Comparison of ENCODE assay signal across 11 cellular contexts in genomic region chr15:59315914-59316428, GRCh38. TPM values are rescaled to one million over a fixed set of nuclear protein-coding genes. Genes with fewer than 3 reads are reported as not detected.
DNase-seq lines count a peak whose midpoint lies in the region; ATAC-seq lines count a peak whose summit lies in the region.
"Had no signal": no experiment of that assay in that cellular context is flagged by ENCODE, and none has a peak within 500 bp of the region (broad histone marks: within the 10 kb centered on the region; RNA-seq: fewer than 3 reads in every experiment).

No MANE protein-coding gene starts in this region.

- no peak overlapping the region for H3K27ac Mint-ChIP-seq in activated CD4-positive, alpha-beta memory T cell treated with anti-CD3 and anti-CD28 coated beads, Interleukin-2, amount 10 ng/mL, durations not matched to agents 7 days and 5 days
- H3K27ac Mint-ChIP-seq: stimulated activated naive CD8-positive, alpha-beta T cell treated with anti-CD3 and anti-CD28 coated beads, Interleukin-15, Interleukin-2, amounts not matched to agents 100 ng/mL and 50 ng/mL, for 24 hours had no signal

- DNase-seq in DMS79 treated with DMSO at 0.1 percent for 48 hours (lab: John Stamatoyannopoulos, UW) (peak; percentile 82), M059J (ENCODE audit: low read depth) (peak; percentile 96), astrocyte of the hippocampus (ENCODE audit: low read depth, low spot score) (peak; percentile 97), myocyte (ENCODE audit: low read depth) (peak; percentile 94)
- DNase-seq in stimulated activated CD4-positive, alpha-beta T cell treated with anti-CD3 and anti-CD28 coated beads, Interleukin-2, amount 100 ng/mL, for 48 hours, result no peak
- DNase-seq in activated CD4-positive, alpha-beta memory T cell treated with anti-CD3 and anti-CD28 coated beads, Interleukin-2, amount 10 ng/mL, durations not matched to agents 7 days and 5 days, result no peak
- DNase-seq: activated CD4-positive, alpha-beta T cell treated with anti-CD3 and anti-CD28 coated beads, Interleukin-2, amount 50 U/mL, for 4 hours; amniotic stem cell had no signal

- CTCF ChIA-PET in activated CD4-positive, alpha-beta memory T cell treated with anti-CD3 and anti-CD28 coated beads, Interleukin-2, amount 10 ng/mL, durations not matched to agents 7 days and 5 days (lab: Charles Lee), result interaction anchor here (0.8 to 1.6 kb wide), 2 partner anchors 15 to 68 kb away, joined by 3 read pairs; no protein-coding TSS in a partner anchor

- POLR2A ChIA-PET in activated CD4-positive, alpha-beta memory T cell treated with anti-CD3 and anti-CD28 coated beads, Interleukin-2, amount 10 ng/mL, durations not matched to agents 7 days and 5 days (lab: Charles Lee), result interaction anchor here (1.0 to 1.8 kb wide), 4 partner anchors 13 to 60 kb away, joined by 3 to 4 read pairs (median 4); no protein-coding TSS in a partner anchor

- peaks cover 43% of the 10 kb centered on the region for H3K27me3 Mint-ChIP-seq in activated CD4-positive, alpha-beta memory T cell treated with anti-CD3 and anti-CD28 coated beads, Interleukin-2, amount 10 ng/mL, durations not matched to agents 7 days and 5 days
- H3K27me3 Mint-ChIP-seq: stimulated activated naive CD8-positive, alpha-beta T cell treated with anti-CD3 and anti-CD28 coated beads, Interleukin-15, Interleukin-2, amounts not matched to agents 100 ng/mL and 50 ng/mL, for 24 hours had no signal

- H3K9me3 Mint-ChIP-seq in activated CD4-positive, alpha-beta memory T cell treated with anti-CD3 and anti-CD28 coated beads, Interleukin-2, amount 10 ng/mL, durations not matched to agents 7 days and 5 days, result peaks cover 4% of the 10 kb centered on the region

- H3K36me3 Mint-ChIP-seq in activated CD4-positive, alpha-beta memory T cell treated with anti-CD3 and anti-CD28 coated beads, Interleukin-2, amount 10 ng/mL, durations not matched to agents 7 days and 5 days (ENCODE audit: low read depth), result peaks cover 13% of the 10 kb centered on the region

- H3K4me3 Mint-ChIP-seq in activated CD4-positive, alpha-beta memory T cell treated with anti-CD3 and anti-CD28 coated beads, Interleukin-2, amount 10 ng/mL, durations not matched to agents 7 days and 5 days, result no peak overlapping the region
- H3K4me3 Mint-ChIP-seq: stimulated activated naive CD8-positive, alpha-beta T cell treated with anti-CD3 and anti-CD28 coated beads, Interleukin-15, Interleukin-2, amounts not matched to agents 100 ng/mL and 50 ng/mL, for 24 hours had no signal

- peaks cover 10% of the 10 kb centered on the region for H3K4me1 Mint-ChIP-seq in activated CD4-positive, alpha-beta memory T cell treated with anti-CD3 and anti-CD28 coated beads, Interleukin-2, amount 10 ng/mL, durations not matched to agents 7 days and 5 days

- ATAC-seq in GM21515 (IDR thresholded peaks at IDR 0.05; ENCODE audit: unreplicated experiment) (no peak), GM21723 (IDR thresholded peaks at IDR 0.05; ENCODE audit: unreplicated experiment) (no peak)

RNA-seq across cellular contexts. Expression of gene MYO1E, which starts 56.7 kb away (rescaled TPM):
- 131 and 141 TPM in 2 replicates for total RNA-seq in M059J (2014; rRNA removed; shearing (Covaris generic))
- total RNA-seq in myocyte, result 61.0 and 146 TPM in 2 replicates
- polyA plus RNA-seq in myocyte (2012), result 69.5 TPM
- 10 to 100 TPM; 40.8 to 46.1 TPM for total RNA-seq in activated CD4-positive, alpha-beta memory T cell treated with anti-CD3 and anti-CD28 coated beads, Interleukin-2, amount 10 ng/mL, durations not matched to agents 7 days and 5 days

Comparison
In these comparisons a context has a peak if more than half of its experiments do, and no peak if none do; other contexts are left out.
1. DNase-seq: peak in DMS79 treated with DMSO at 0.1 percent for 48 hours (single experiment), M059J (single experiment), astrocyte of the hippocampus (single experiment) and myocyte (single experiment); none in stimulated activated CD4-positive, alpha-beta T cell treated with anti-CD3 and anti-CD28 coated beads, Interleukin-2, amount 100 ng/mL, for 48 hours (0 of 2) and activated CD4-positive, alpha-beta memory T cell treated with anti-CD3 and anti-CD28 coated beads, Interleukin-2, amount 10 ng/mL, durations not matched to agents 7 days and 5 days (single experiment).